6 cellular contexts compared by ENCODE assay signal in genomic region chr2:29995241-29995640, GRCh38.
"Had no signal": no experiment of that assay in that cellular context is flagged by ENCODE, and none has a peak within 500 bp of the region (broad histone marks: within the 10 kb centered on the region; RNA-seq: fewer than 3 reads in every experiment).

No MANE protein-coding gene starts in this region.

- H3K4me3 ChIP-seq: K562 had no signal

- DNase-seq: IMR-90, KBM-7 had no signal

- H3K27ac ChIP-seq: HL-60 had no signal

- H3K4me1 Mint-ChIP-seq: IgD-negative memory B cell had no signal

- H3K27ac Mint-ChIP-seq: IgD-negative memory B cell had no signal

- H3K36me3 Mint-ChIP-seq: IgD-negative memory B cell had no signal

- ATAC-seq: HepG2, K562 had no signal
